ENCODE assay signal across 1 cellular context in genomic region chr17:17127156-17127555, GRCh38.
TF ChIP-seq lines count a peak whose summit lies in the region.

No MANE protein-coding gene starts in this region.

TF ChIP-seq in HCT116, 20 proteins besides CTCF, POLR2A, EP300 and RAD21 (continued from another document):
- TF ChIP-seq REST (IDR thresholded peaks at IDR 0.05; ENCODE audit: low read depth), result no peak
- no peak for TF ChIP-seq CBX3 (IDR thresholded peaks at IDR 0.05; ENCODE audit: low read depth)
